4 cellular contexts compared by ENCODE assay signal in the genomic region with DNA sequence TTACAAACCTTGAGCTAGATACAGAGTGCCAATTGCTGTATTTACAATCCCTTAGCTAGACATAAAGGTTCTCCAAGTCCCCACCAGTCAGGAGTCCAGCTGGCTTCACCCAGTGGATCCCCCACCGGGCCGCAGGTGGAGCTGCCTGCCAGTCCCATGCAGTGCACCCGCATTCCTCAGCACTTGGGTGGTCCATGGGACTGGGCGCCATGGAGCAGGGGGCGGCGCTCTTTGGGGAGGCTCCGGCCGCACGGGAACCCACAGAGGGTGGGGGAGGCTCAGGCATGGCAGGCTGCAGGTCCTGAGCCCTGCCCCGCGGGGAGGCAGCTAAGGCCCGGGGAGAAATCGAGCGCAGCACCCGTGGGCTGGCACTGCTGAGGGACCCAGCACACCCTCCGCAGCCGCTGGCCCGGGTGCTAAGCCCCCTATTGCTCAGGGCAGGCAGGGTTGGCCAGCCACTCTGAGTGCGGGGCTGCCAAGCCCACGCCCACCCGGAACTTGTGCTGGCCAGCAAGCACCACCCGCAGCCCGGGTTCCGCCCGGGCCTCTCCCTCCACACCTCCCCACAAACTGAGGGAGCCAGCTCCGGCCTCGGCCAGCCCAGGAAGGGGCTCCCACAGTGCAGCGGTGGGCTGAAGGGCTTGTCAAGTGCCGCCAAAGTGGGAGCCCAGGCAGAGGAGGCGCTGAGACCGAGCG. TPM values are rescaled to one million over a fixed set of nuclear protein-coding genes. Genes with fewer than 3 reads are reported as not detected.
"Had no signal": no experiment of that assay in that cellular context is flagged by ENCODE, and none has a peak within 500 bp of the region (broad histone marks: within the 10 kb centered on the region; RNA-seq: fewer than 3 reads in every experiment).

No MANE protein-coding gene starts in this region.

RNA-seq across cellular contexts. Expression of a gene that starts 34.1 kb away (rescaled TPM):
- total RNA-seq: activated T-helper 1 cell treated with anti-CD3 and anti-CD28 coated beads, Interleukin-12 subunit alpha, Interleukin-12 subunit beta, Interleukin-2, Interleukin-4 antibody, amounts not matched to agents 30 ng/mL and 10 ng/mL and 1 ng/mL, durations not matched to agents 14 hours and 24 hours and 36 hours had no signal
- polyA plus RNA-seq: liver had no signal

RNA-seq across cellular contexts. Expression of a gene that starts 45.9 kb away (rescaled TPM):
- total RNA-seq: cerebellum, liver, occipital lobe had no signal
